12 cellular contexts compared by ENCODE assay signal in the genomic region with DNA sequence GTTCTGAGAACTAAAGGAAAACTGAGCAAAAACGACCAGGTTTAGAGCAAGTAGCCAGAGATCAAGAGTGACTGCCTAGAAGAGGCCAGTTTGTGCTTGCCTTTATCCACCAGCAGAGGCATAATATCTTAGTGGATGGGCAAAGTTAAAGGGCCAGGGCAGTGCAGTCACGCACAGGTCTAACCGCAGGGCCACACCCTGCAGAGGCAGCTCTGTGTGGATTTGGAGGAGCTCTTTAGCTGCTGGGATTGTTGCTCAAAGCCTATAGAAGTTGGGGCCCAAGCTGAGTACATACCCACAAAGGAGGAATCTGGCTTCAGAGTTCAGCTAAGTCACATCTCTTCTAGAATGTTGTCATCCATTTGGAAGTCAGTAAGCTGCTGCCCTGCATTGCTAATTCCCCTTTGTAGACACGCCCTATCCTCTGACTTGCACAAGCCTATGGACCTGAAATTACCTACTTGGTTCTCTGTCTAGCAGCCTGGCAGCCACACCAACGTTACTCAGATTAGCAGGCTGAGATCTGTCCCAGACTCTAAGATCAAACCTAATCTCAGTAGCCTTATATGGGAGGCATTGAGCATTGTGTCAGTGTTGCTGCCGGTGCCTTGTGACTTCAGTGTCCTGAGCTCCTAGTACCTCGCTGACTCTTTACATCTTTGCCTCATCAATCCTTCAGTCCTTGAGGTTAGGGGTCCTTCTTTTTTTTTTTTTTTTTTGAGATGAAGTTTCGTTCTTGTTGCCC.
DNase-seq lines count a peak whose midpoint lies in the region; ATAC-seq and TF ChIP-seq lines count a peak whose summit lies in the region.
"Had no signal": no experiment of that assay in that cellular context is flagged by ENCODE, and none has a peak within 500 bp of the region (broad histone marks: within the 10 kb centered on the region; RNA-seq: fewer than 3 reads in every experiment).

No MANE protein-coding gene starts in this region.

- intact Hi-C loops in Right ventricle myocardium superior (cut with DNase I) (no loop called here), cardiac septum (cut with DNase I) (no loop called here), upper lobe of right lung (cut with DNase I) (no loop called here)

- H3K36me3 ChIP-seq in OCI-LY1 (ENCODE audit: insufficient read depth, low read length) = no peaks in the 10 kb centered on the region
- H3K36me3 ChIP-seq in upper lobe of right lung = no peaks in the 10 kb centered on the region
- H3K36me3 ChIP-seq: thyroid gland had no signal

- H3K79me2 ChIP-seq in OCI-LY1 (ENCODE audit: insufficient read depth, low read length) = no peaks in the 10 kb centered on the region

- H3K27ac ChIP-seq in OCI-LY1 (ENCODE audit: low read depth, low read length, poor library complexity, severe bottlenecking) (no peak overlapping the region), upper lobe of right lung (no peak overlapping the region)

- no peaks in the 10 kb centered on the region for H4K20me1 ChIP-seq in OCI-LY1 (ENCODE audit: insufficient read depth, low read length)

- no peak overlapping the region for H3K9ac ChIP-seq in OCI-LY1 (ENCODE audit: low read length)

- H3K4me3 ChIP-seq in OCI-LY1 (ENCODE audit: low read depth, low read length, poor library complexity, severe bottlenecking) (no peak overlapping the region), upper lobe of right lung (no peak overlapping the region)
- H3K4me3 ChIP-seq: thyroid gland had no signal

- no peak overlapping the region for H2AFZ ChIP-seq in OCI-LY1 (ENCODE audit: low read length)

- H3K4me1 ChIP-seq in OCI-LY1 (ENCODE audit: insufficient read depth, low read length, severe bottlenecking) (no peaks in the 10 kb centered on the region), upper lobe of right lung (no peaks in the 10 kb centered on the region)

- H3K9me2 ChIP-seq in OCI-LY1 (ENCODE audit: low read depth, low read length) = no peaks in the 10 kb centered on the region

- H3K27me3 ChIP-seq in OCI-LY1 (ENCODE audit: insufficient read depth, low read length) = no peaks in the 10 kb centered on the region
- no peaks in the 10 kb centered on the region for H3K27me3 ChIP-seq in upper lobe of right lung
- H3K27me3 ChIP-seq: thyroid gland had no signal

- no peaks in the 10 kb centered on the region for H3K9me3 ChIP-seq in OCI-LY1 (ENCODE audit: low read length)
- H3K9me3 ChIP-seq in upper lobe of right lung = no peaks in the 10 kb centered on the region
- H3K9me3 ChIP-seq: thyroid gland had no signal

- DNase-seq in Right ventricle myocardium superior = no peak
- no peak for DNase-seq in cardiac septum (ENCODE audit: low spot score)
- DNase-seq in upper lobe of right lung = no peak
- no peak for DNase-seq in occipital lobe (lab: John Stamatoyannopoulos, UW)
- DNase-seq in GM10266 (ENCODE audit: extremely low spot score) = no peak
- no peak for DNase-seq in stimulated activated naive CD4-positive, alpha-beta T cell (lab: John Stamatoyannopoulos, UW)
- DNase-seq: activated CD8-positive, alpha-beta memory T cell treated with anti-CD3 and anti-CD28 coated beads, Interleukin-2, amount 50 U/mL, for 4 hours; DMS79 treated with DMSO at 0.1 percent for 48 hours; NCI-H146; thyroid gland had no signal

- no peak overlapping the region for H3K4me2 ChIP-seq in OCI-LY1 (ENCODE audit: low read length)

- TF ChIP-seq CTCF in OCI-LY1 (IDR thresholded peaks at IDR 0.05; ENCODE audit: low read length) (peak; percentile 6; the same call in 1 of the 2 replicates), upper lobe of right lung (IDR thresholded peaks at IDR 0.05) (no peak), GM10266 (IDR thresholded peaks at IDR 0.05; ENCODE audit: control insufficient read depth, insufficient read depth, low read depth, missing control alignments) (no peak)

- peak; percentile 73 for ATAC-seq in Right ventricle myocardium superior (ENCODE audit: poor library complexity)
- peak; percentile 97 for ATAC-seq in esophagus mucosa
- peak; percentile 53 for ATAC-seq in upper lobe of right lung

- H3F3A ChIP-seq in OCI-LY1 (ENCODE audit: insufficient read depth, low read length) = no peaks in the 10 kb centered on the region
